1 cellular context compared by ENCODE assay signal in the genomic region with DNA sequence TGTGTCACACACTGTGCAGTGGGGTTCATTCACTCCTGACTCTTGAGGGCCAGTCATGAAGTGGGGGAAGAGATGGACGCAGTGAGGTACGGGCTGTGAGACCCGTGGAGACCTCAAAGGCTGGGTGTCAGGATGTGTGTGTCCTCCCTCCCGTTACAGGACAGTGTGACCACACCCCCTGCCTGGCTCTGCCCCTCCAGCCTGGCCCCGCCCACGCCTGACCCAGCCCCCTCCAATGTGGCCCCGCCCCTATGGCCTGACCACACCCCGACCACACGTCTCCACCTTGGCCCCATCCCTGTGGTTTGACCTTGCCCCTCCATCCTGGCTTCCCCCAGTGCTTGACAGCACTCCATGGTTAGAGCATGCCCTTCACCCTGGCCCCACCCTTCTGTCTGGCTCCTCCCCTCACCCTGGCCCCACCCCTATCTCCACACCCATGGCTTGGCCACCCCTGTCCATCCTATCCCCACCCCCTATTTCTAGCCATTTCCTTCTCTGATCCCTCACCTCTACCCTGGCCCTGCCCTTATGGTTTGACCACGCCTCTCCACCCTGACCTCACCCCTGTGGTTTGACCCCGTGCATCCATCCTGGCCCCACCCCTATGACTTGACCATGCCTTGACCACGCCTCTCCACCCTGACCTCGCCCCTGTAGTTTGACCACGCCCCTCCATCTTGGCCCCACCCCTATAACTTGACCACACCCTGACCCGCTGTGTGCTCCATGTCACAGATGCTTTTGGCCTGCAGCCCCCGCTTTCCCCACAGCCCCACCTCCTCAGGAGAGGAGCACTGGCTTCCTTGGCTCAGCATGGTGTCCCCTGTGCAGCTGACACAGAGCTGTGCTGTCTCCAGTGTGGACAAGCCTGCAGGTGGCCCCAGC.
TF ChIP-seq lines count a peak whose summit lies in the region.
"Not testable (repeated sequence)": the region's sequence is repeated elsewhere in the genome, so short reads cannot be mapped to it uniquely, and the experiment has no call there.

No MANE protein-coding gene starts in this region.

TF ChIP-seq in K562, 482 proteins besides CTCF, POLR2A, EP300 and RAD21 (continued from another document):
- TF ChIP-seq, protein P1, sequence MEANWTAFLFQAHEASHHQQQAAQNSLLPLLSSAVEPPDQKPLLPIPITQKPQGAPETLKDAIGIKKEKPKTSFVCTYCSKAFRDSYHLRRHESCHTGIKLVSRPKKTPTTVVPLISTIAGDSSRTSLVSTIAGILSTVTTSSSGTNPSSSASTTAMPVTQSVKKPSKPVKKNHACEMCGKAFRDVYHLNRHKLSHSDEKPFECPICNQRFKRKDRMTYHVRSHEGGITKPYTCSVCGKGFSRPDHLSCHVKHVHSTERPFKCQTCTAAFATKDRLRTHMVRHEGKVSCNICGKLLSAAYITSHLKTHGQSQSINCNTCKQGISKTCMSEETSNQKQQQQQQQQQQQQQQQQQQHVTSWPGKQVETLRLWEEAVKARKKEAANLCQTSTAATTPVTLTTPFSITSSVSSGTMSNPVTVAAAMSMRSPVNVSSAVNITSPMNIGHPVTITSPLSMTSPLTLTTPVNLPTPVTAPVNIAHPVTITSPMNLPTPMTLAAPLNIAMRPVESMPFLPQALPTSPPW (CRISPR knock-in tag; IDR thresholded peaks at IDR 0.05) = peak; percentile 29; the same call in 1 of the 2 replicates
- TF ChIP-seq NR2C2 (CRISPR knock-in tag; IDR thresholded peaks at IDR 0.05); CREB1 (CRISPR knock-in tag; IDR thresholded peaks at IDR 0.05); MYC (CRISPR knock-in tag; IDR thresholded peaks at IDR 0.05; ENCODE audit: borderline replicate concordance, low read depth): not testable (repeated sequence)
- TF ChIP-seq NR2C2 (tag; IDR thresholded peaks at IDR 0.05) (peak; percentile 89), CREB1 (IDR thresholded peaks at IDR 0.05) (peak; percentile 12; the same call in 1 of the 2 replicates), CBX3 (IDR thresholded peaks at IDR 0.05; ENCODE audit: borderline replicate concordance in 1 of 2, low read length in 2 of 2) (peak in 1 of 2 experiments; percentile 10; a peak in 1 of 3 replicates), ZBTB7A (IDR thresholded peaks at IDR 0.05; ENCODE audit: borderline replicate concordance, control insufficient read depth, low read depth, low read length) (peak; percentile 43; the same call in 1 of the 2 replicates), JUND (IDR thresholded peaks at IDR 0.05; ENCODE audit: borderline replicate concordance, low read depth, low read length) (peak; percentile 22), JUND (tag; IDR thresholded peaks at IDR 0.05; ENCODE audit: borderline replicate concordance, low read depth, low read length) (peak; percentile 37; the same call in 1 of the 3 replicates), ARID1B (IDR thresholded peaks at IDR 0.05) (peak; percentile 45; the same call in 1 of the 2 replicates), CTBP1 (IDR thresholded peaks at IDR 0.05; ENCODE audit: borderline replicate concordance) (peak; percentile 84; the same call in 1 of the 2 replicates), OTX1 (CRISPR knock-in tag; IDR thresholded peaks at IDR 0.05) (0 out of 2 replicates have a peak, but pooled peaks have one; percentile 56), NBN (IDR thresholded peaks at IDR 0.05; ENCODE audit: low read depth) (peak; percentile 57; the same call in 1 of the 2 replicates), RBFOX2 (IDR thresholded peaks at IDR 0.05; ENCODE audit: low read depth, low read length) (peak; percentile 35; the same call in 1 of the 2 replicates), SRF (CRISPR knock-in tag; IDR thresholded peaks at IDR 0.05) (peak in 1 of 2 experiments; percentile 46; a peak in 1 of 4 replicates), ZNF263 (CRISPR knock-in tag; IDR thresholded peaks at IDR 0.05; ENCODE audit: borderline replicate concordance) (peak; percentile 66), POLR2G (IDR thresholded peaks at IDR 0.05; ENCODE audit: low read depth, low read length) (peak; percentile 38; the same call in 1 of the 2 replicates), ZEB2 (IDR thresholded peaks at IDR 0.05) (0 out of 2 replicates have a peak, but pooled peaks have one; percentile 34), MYC (IDR thresholded peaks at IDR 0.05; ENCODE audit: low read depth, low read length) (peak; percentile 47; the same call in 1 of the 2 replicates), ESRRA (IDR thresholded peaks at IDR 0.05; ENCODE audit: borderline replicate concordance, low read depth) (peak; percentile 98), HDGF (IDR thresholded peaks at IDR 0.05) (peak; percentile 99), NRF1 (conservative IDR thresholded peaks at IDR 0.05 in 1 of 2, IDR thresholded peaks at IDR 0.05 in 1 of 2) (peak; percentile 62 to 63), ATF7 (IDR thresholded peaks at IDR 0.05) (peak; percentile 79), FOXK2 (conservative IDR thresholded peaks at IDR 0.05 in 1 of 2, IDR thresholded peaks at IDR 0.05 in 1 of 2; ENCODE audit: low read depth in 2 of 2) (peak in 1 of 2 experiments; percentile 68; a peak in 1 of 4 replicates)
- TF ChIP-seq, protein P2, sequence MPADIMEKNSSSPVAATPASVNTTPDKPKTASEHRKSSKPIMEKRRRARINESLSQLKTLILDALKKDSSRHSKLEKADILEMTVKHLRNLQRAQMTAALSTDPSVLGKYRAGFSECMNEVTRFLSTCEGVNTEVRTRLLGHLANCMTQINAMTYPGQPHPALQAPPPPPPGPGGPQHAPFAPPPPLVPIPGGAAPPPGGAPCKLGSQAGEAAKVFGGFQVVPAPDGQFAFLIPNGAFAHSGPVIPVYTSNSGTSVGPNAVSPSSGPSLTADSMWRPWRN (IDR thresholded peaks at IDR 0.05; ENCODE audit: low read depth) = peak; percentile 91
- TF ChIP-seq, protein P3, sequence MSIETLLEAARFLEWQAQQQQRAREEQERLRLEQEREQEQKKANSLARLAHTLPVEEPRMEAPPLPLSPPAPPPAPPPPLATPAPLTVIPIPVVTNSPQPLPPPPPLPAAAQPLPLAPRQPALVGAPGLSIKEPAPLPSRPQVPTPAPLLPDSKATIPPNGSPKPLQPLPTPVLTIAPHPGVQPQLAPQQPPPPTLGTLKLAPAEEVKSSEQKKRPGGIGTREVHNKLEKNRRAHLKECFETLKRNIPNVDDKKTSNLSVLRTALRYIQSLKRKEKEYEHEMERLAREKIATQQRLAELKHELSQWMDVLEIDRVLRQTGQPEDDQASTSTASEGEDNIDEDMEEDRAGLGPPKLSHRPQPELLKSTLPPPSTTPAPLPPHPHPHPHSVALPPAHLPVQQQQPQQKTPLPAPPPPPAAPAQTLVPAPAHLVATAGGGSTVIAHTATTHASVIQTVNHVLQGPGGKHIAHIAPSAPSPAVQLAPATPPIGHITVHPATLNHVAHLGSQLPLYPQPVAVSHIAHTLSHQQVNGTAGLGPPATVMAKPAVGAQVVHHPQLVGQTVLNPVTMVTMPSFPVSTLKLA (conservative IDR thresholded peaks at IDR 0.05) = peak; percentile 63 to 68; a peak in 3 of 4 replicates
- TF ChIP-seq, protein P4, sequence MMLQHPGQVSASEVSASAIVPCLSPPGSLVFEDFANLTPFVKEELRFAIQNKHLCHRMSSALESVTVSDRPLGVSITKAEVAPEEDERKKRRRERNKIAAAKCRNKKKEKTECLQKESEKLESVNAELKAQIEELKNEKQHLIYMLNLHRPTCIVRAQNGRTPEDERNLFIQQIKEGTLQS (IDR thresholded peaks at IDR 0.05) = peak; percentile 28; the same call in 1 of the 2 replicates
- TF ChIP-seq, protein P4 (CRISPR knock-in tag; conservative IDR thresholded peaks at IDR 0.05) = not testable (repeated sequence)
- TF ChIP-seq, protein P5, sequence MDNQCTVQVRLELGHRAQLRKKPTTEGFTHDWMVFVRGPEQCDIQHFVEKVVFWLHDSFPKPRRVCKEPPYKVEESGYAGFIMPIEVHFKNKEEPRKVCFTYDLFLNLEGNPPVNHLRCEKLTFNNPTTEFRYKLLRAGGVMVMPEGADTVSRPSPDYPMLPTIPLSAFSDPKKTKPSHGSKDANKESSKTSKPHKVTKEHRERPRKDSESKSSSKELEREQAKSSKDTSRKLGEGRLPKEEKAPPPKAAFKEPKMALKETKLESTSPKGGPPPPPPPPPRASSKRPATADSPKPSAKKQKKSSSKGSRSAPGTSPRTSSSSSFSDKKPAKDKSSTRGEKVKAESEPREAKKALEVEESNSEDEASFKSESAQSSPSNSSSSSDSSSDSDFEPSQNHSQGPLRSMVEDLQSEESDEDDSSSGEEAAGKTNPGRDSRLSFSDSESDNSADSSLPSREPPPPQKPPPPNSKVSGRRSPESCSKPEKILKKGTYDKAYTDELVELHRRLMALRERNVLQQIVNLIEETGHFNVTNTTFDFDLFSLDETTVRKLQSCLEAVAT (IDR thresholded peaks at IDR 0.05) = peak in 1 of 2 experiments; percentile 96; a peak in 2 of 4 replicates
- TF ChIP-seq, protein P6, sequence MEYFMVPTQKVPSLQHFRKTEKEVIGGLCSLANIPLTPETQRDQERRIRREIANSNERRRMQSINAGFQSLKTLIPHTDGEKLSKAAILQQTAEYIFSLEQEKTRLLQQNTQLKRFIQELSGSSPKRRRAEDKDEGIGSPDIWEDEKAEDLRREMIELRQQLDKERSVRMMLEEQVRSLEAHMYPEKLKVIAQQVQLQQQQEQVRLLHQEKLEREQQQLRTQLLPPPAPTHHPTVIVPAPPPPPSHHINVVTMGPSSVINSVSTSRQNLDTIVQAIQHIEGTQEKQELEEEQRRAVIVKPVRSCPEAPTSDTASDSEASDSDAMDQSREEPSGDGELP (CRISPR knock-in tag; IDR thresholded peaks at IDR 0.05; ENCODE audit: borderline replicate concordance) = peak; percentile 72
